In the genomic region with DNA sequence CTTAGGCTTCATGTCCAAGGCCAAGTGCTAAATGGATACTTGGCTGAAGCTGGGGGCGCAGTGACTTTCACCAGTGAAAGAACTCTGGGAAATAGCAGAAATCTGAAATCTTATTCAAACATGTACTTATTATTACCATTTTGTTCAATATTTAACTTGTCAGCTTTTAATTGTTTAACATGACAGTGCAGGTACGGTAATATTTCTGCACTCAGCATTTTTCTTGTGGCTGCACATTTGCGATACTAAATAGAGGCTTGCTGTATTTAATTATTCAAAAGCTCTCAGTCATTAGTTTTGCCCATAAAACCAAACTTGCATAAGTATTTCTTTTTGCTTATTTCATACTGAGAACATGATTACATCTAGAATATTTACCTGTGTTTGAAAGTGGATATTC, we compare ENCODE assay signal across 7 cellular contexts.
"Had no signal": no experiment of that assay in that cellular context is flagged by ENCODE, and none has a peak within 500 bp of the region (broad histone marks: within the 10 kb centered on the region; RNA-seq: fewer than 3 reads in every experiment).

No MANE protein-coding gene starts in this region.

- H3K4me2 ChIP-seq: GM23338 had no signal

- H2AFZ ChIP-seq: GM23338 had no signal

- H3K4me3 Mint-ChIP-seq: GM23338, H9 had no signal

- DNase-seq: H9, HCEC 1CT, KBM-7 had no signal

- H3K9me3 Mint-ChIP-seq: GM23338, H9 had no signal

- FAIRE-seq: H1, H54, HTR-8/SVneo had no signal

- H3K4me3 ChIP-seq: GM23338 had no signal
